ENCODE assay signal across 10 cellular contexts in the genomic region with DNA sequence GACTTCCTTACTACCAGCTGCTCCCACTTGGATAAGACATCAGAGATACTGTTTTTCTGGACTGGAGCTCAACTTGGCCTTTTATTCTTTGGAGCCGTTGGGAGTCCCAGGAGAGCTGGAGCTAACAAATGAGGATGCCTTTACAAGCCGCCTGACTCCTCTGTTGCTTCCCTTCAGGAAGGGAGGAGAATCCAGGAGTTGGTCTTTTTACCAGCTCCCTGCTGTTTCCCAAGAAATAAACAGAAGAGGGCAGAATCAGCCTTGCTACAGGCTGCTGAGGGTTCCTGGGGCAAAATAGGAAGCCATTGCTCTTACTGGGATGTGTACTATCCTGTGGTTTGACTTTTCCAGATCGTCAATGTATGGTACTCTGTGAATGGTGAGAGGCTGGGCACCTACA. TPM values are rescaled to one million over a fixed set of nuclear protein-coding genes. Genes with fewer than 3 reads are reported as not detected.
A peak's percentile ranks its signal among the peaks of the same experiment; 100 is the strongest.
DNase-seq lines count a peak whose midpoint lies in the region; ATAC-seq, FAIRE-seq and TF ChIP-seq lines count a peak whose summit lies in the region.
"Had no signal": no experiment of that assay in that cellular context is flagged by ENCODE, and none has a peak within 500 bp of the region (broad histone marks: within the 10 kb centered on the region; RNA-seq: fewer than 3 reads in every experiment).

No MANE protein-coding gene starts in this region.

- TF ChIP-seq POLR2A in heart left ventricle (IDR thresholded peaks at IDR 0.05) (no peak), HepG2 (IDR thresholded peaks at IDR 0.05; ENCODE audit: insufficient read depth in 1 of 2, low read depth in 2 of 2, low read length in 2 of 2) (no peak)

- peaks cover 67% of the 10 kb centered on the region for H3K36me3 Mint-ChIP-seq in activated T-helper 17 cell treated with anti-CD3 and anti-CD28 coated beads, Interleukin-2, amount 50 U/mL, for 72 hours (ENCODE audit: low read depth)
- peaks cover 23% of the 10 kb centered on the region for H3K36me3 Mint-ChIP-seq in type B pancreatic cell

- peak overlapping the region; percentile 91; the same call in 1 of the 2 replicates for H3K9ac ChIP-seq in HepG2 (ENCODE audit: insufficient read depth, low read depth, low read length)

- no peak for TF ChIP-seq RAD21 in HepG2 (CRISPR knock-in tag; IDR thresholded peaks at IDR 0.05)

- H3K4me3 ChIP-seq in heart left ventricle (peak overlapping the region in 7 of 12 donors; percentile 74 to 95 (median 85)), HepG2 (replicated peaks in 1 of 3; ENCODE audit: insufficient read depth in 1 of 3, low read depth in 2 of 3, low read length in 3 of 3) (0 out of 6 replicates have a peak overlapping the region, but pooled peaks of 1 of the 3 experiments have one; percentile 89)

- H4K20me1 ChIP-seq in HepG2 (ENCODE audit: insufficient read depth, low read length): no peaks in the 10 kb centered on the region; the same call in 1 of the 2 replicates

- 31 to 59% (median 43%) methylated on average over 3 of the region's 3 CpGs for WGBS in heart left ventricle, 4 donors
- WGBS in HepG2 (ENCODE audit: low lambda C conversion rate): 85% methylated on average over 3 of the region's 3 CpGs

- peak overlapping the region; percentile 97 for H3K27ac Mint-ChIP-seq in activated T-helper 17 cell treated with anti-CD3 and anti-CD28 coated beads, Interleukin-2, amount 50 U/mL, for 72 hours
- peak overlapping the region; percentile 75 for H3K27ac Mint-ChIP-seq in type B pancreatic cell

- H3K4me1 ChIP-seq in heart left ventricle (peaks cover 13 to 29% (median 25%) of the 10 kb centered on the region in 12 donors), HepG2 (ENCODE audit: insufficient read depth, low read length) (peaks cover 29% of the 10 kb centered on the region)

- peaks cover 23% of the 10 kb centered on the region for H3K4me1 Mint-ChIP-seq in activated T-helper 17 cell treated with anti-CD3 and anti-CD28 coated beads, Interleukin-2, amount 50 U/mL, for 72 hours
- H3K4me1 Mint-ChIP-seq in type B pancreatic cell (ENCODE audit: unreplicated experiment): peaks cover 18% of the 10 kb centered on the region

- no peaks in the 10 kb centered on the region for H3K9me3 Mint-ChIP-seq in activated T-helper 17 cell treated with anti-CD3 and anti-CD28 coated beads, Interleukin-2, amount 50 U/mL, for 72 hours
- H3K9me3 Mint-ChIP-seq in type B pancreatic cell: no peaks in the 10 kb centered on the region

- BruUV-seq in HepG2 (replicated peaks; lab: Mats Ljungman, UMichigan): no TSS peak

- DNase-seq in heart left ventricle (no peak), Right ventricle myocardium inferior (ENCODE audit: missing footprints) (no peak), HepG2 (ENCODE audit: low spot score) (no peak), type B pancreatic cell (ENCODE audit: extremely low spot score, unreplicated experiment) (no peak), SIG-M5 treated with dmso at 0.1 percent for 504 hours (lab: John Stamatoyannopoulos, UW; ENCODE audit: unreplicated experiment) (no peak), 8988T (no peak), NCI-H446 (lab: John Stamatoyannopoulos, UW) (no peak)
- DNase-seq: DMS153, NCI-H774 had no signal

- H3K27ac ChIP-seq in heart left ventricle (peak overlapping the region in 9 of 12 donors; percentile 9 to 97 (median 85)), HepG2 (ENCODE audit: extremely low read length, insufficient read depth, low read length) (peak overlapping the region; percentile 24)

- H3K4me2 ChIP-seq in HepG2 (ENCODE audit: low read depth, low read length): peak overlapping the region; percentile 91

- CTCF ChIA-PET in HepG2 (lab: Yijun Ruan, JAX; ENCODE audit: low intra/inter-chr PET ratio, low total read pairs): no interaction called here

- TF ChIP-seq EP300 in HepG2 (IDR thresholded peaks at IDR 0.05; ENCODE audit: low read depth in 2 of 2, low read length in 2 of 2): no peak
- TF ChIP-seq EP300 in HepG2 (CRISPR knock-in tag; IDR thresholded peaks at IDR 0.05; ENCODE audit: borderline replicate concordance): no peak

- H2AFZ ChIP-seq in HepG2 (ENCODE audit: low read length): no peak overlapping the region

- H3K79me2 ChIP-seq in HepG2 (ENCODE audit: insufficient read depth, low read length): peaks cover 29% of the 10 kb centered on the region

- no peak for FAIRE-seq in HepG2 (lab: Jason Lieb, UNC)

- intact Hi-C loops in heart left ventricle (cut with DNase I) (loop anchor here in 5 of 10 donors (5.0 to 10.0 kb wide), 4 partner anchors 69 to 171 kb away; a partner anchor contains a TSS), Right ventricle myocardium inferior (cut with DNase I) (no loop called here), HepG2 (cut with micrococcal nuclease; ENCODE audit: unreplicated experiment) (no loop called here)

- H3K4me3 Mint-ChIP-seq in activated T-helper 17 cell treated with anti-CD3 and anti-CD28 coated beads, Interleukin-2, amount 50 U/mL, for 72 hours: peak overlapping the region; percentile 92
- peak overlapping the region; percentile 98 for H3K4me3 Mint-ChIP-seq in type B pancreatic cell

- H3K9me3 ChIP-seq in heart left ventricle (no peaks in the 10 kb centered on the region), HepG2 (ENCODE audit: low read length) (no peaks in the 10 kb centered on the region)

- in situ Hi-C loops in HepG2 (cut with HindIII; ENCODE audit: extremely low pct_ligation_motif_present, low pct_unique_long_range_greater_than_20kb): no loop called here

- H3K27me3 Mint-ChIP-seq in activated T-helper 17 cell treated with anti-CD3 and anti-CD28 coated beads, Interleukin-2, amount 50 U/mL, for 72 hours: no peaks in the 10 kb centered on the region
- H3K27me3 Mint-ChIP-seq in type B pancreatic cell: no peaks in the 10 kb centered on the region

- ATAC-seq in heart left ventricle: peak in 1 of 4 donors; percentile 57
- no peak for ATAC-seq in Right ventricle myocardium inferior
- no peak for ATAC-seq in activated T-helper 17 cell treated with anti-CD3 and anti-CD28 coated beads, Interleukin-2, amount 50 U/mL, for 72 hours (replicated peaks)
- no peak for ATAC-seq in HepG2

- H3K36me3 ChIP-seq in heart left ventricle: peaks cover 0 to 73% (median 55%) of the 10 kb centered on the region in 9 donors
- peaks cover 18 to 33% of the 10 kb centered on the region in 2 experiments for H3K36me3 ChIP-seq in HepG2 (replicated peaks in 1 of 2; ENCODE audit: control insufficient read depth in 1 of 2, insufficient read depth in 2 of 2, low read length in 2 of 2)

- POLR2A ChIA-PET in HepG2 (lab: Yijun Ruan, JAX): interaction anchor here (0.9 to 1.4 kb wide), 2 partner anchors 27 to 99 kb away, joined by 4 to 7 read pairs; no protein-coding TSS in a partner anchor

- TF ChIP-seq CTCF in heart left ventricle (IDR thresholded peaks at IDR 0.05): peak in 4 of 12 donors; percentile 9 to 26 (median 18)
- peak; percentile 45; the same call in 1 of the 2 replicates for TF ChIP-seq CTCF in HepG2 (CRISPR knock-in tag; IDR thresholded peaks at IDR 0.05)
- TF ChIP-seq CTCF in type B pancreatic cell (conservative IDR thresholded peaks at IDR 0.05): no peak

- H3K27me3 ChIP-seq in heart left ventricle: no peaks in the 10 kb centered on the region
- no peaks in the 10 kb centered on the region; a peak in 2 of 5 replicates for H3K27me3 ChIP-seq in HepG2 (ENCODE audit: control insufficient read depth in 1 of 2, insufficient read depth in 2 of 2, low read length in 2 of 2)

RNA-seq across cellular contexts. Expression of a gene that starts 1.5 kb away (rescaled TPM):
- total RNA-seq in heart left ventricle: 100 to 1,000 TPM in 7 of 9 donors, 10 to 100 TPM in 2; 94.8 to 191 (median 119) TPM
- polyA plus RNA-seq in heart left ventricle: 100 to 1,000 TPM; 140 to 388 TPM
- total RNA-seq in Right ventricle myocardium inferior: 108 TPM
- 100 to 1,000 TPM; 203 to 303 TPM for total RNA-seq in activated T-helper 17 cell treated with anti-CD3 and anti-CD28 coated beads, Interleukin-2, amount 50 U/mL, for 72 hours
- total RNA-seq in HepG2 (2016; rRNA removed; fragmentation: Illumina TruSeq; extraction: Trizol): 223 and 286 TPM in 2 replicates
- total RNA-seq in HepG2 (2016; cell fraction: cytosol; rRNA removed; fragmentation: Illumina TruSeq; extraction: Trizol; ENCODE audit: low read depth): 67.0 and 70.3 TPM in 2 replicates
- 235 and 275 TPM in 2 replicates for total RNA-seq in HepG2 (2016; cell fraction: insoluble cytoplasmic fraction; rRNA removed; fragmentation: Illumina TruSeq; extraction: Trizol)
- 130 and 131 TPM in 2 replicates for total RNA-seq in HepG2 (2016; cell fraction: membrane; rRNA removed; fragmentation: Illumina TruSeq; extraction: Trizol)
- 55.1 and 64.8 TPM in 2 replicates for total RNA-seq in HepG2 (2016; cell fraction: nucleus; rRNA removed; fragmentation: Illumina TruSeq; extraction: Trizol)
- 210 and 218 TPM in 2 replicates for polyA plus RNA-seq in HepG2 (2011; rRNA removed)
- polyA plus RNA-seq in HepG2 (2011; cell fraction: cytosol; rRNA removed): 334 and 368 TPM in 2 replicates
- polyA plus RNA-seq in HepG2 (2011; cell fraction: nucleus; rRNA removed): 51.9 and 67.9 TPM in 2 replicates
- 173 and 177 TPM in 2 replicates for polyA plus RNA-seq in HepG2 (2012)
- polyA plus RNA-seq in HepG2 (2016; cell fraction: cytosol; fragmentation: Illumina TruSeq; extraction: Trizol; ENCODE audit: low read depth): 77.8 and 80.3 TPM in 2 replicates
- 282 and 311 TPM in 2 replicates for polyA plus RNA-seq in HepG2 (2016; cell fraction: insoluble cytoplasmic fraction; fragmentation: Illumina TruSeq; extraction: Trizol; ENCODE audit: low read depth)
- polyA plus RNA-seq in HepG2 (2016; cell fraction: membrane; fragmentation: Illumina TruSeq; extraction: Trizol; ENCODE audit: low read depth): 120 and 124 TPM in 2 replicates
- 90.6 and 90.7 TPM in 2 replicates for polyA plus RNA-seq in HepG2 (2016; cell fraction: nucleus; fragmentation: Illumina TruSeq; extraction: Trizol; ENCODE audit: insufficient read depth, low read depth)
- 326 and 552 TPM in 2 replicates for polyA minus RNA-seq in HepG2 (2011; rRNA and poly(A)+ RNA removed; ENCODE audit: low replicate concordance)
- 107 and 121 TPM in 2 replicates for polyA minus RNA-seq in HepG2 (2011; cell fraction: cytosol; rRNA and poly(A)+ RNA removed)
- 37.5 and 37.7 TPM in 2 replicates for polyA minus RNA-seq in HepG2 (2011; cell fraction: nucleus; rRNA and poly(A)+ RNA removed)
- 162 and 179 TPM in 2 replicates for total RNA-seq in type B pancreatic cell (ENCODE audit: low replicate concordance)

RNA-seq across cellular contexts. Expression of a gene that starts 1.5 kb away (rescaled TPM):
- total RNA-seq in heart left ventricle (10 to 100 TPM in 6 of 9 donors, 1 to 10 TPM in 3; 8.8 to 19.8 (median 10.8) TPM), Right ventricle myocardium inferior (8.8 TPM), HepG2 (2016; rRNA removed; fragmentation: Illumina TruSeq; extraction: Trizol) (4.2 and 9.0 TPM in 2 replicates), type B pancreatic cell (ENCODE audit: low replicate concordance) (33.9 and 35.4 TPM in 2 replicates)
- polyA plus RNA-seq in heart left ventricle (10 to 100 TPM in 1 of 2 donors, 1 to 10 TPM in 1; 7.7 to 19.4 TPM), HepG2 (2011; rRNA removed) (6.1 and 6.8 TPM in 2 replicates)
- 10 to 100 TPM; 11.4 to 12.9 TPM for total RNA-seq in activated T-helper 17 cell treated with anti-CD3 and anti-CD28 coated beads, Interleukin-2, amount 50 U/mL, for 72 hours
- 5.8 and 6.9 TPM in 2 replicates for total RNA-seq in HepG2 (2016; cell fraction: cytosol; rRNA removed; fragmentation: Illumina TruSeq; extraction: Trizol; ENCODE audit: low read depth)
- total RNA-seq in HepG2 (2016; cell fraction: insoluble cytoplasmic fraction; rRNA removed; fragmentation: Illumina TruSeq; extraction: Trizol): 3.5 and 8.7 TPM in 2 replicates
- 5.1 and 5.2 TPM in 2 replicates for total RNA-seq in HepG2 (2016; cell fraction: membrane; rRNA removed; fragmentation: Illumina TruSeq; extraction: Trizol)
- 11.7 and 11.9 TPM in 2 replicates for total RNA-seq in HepG2 (2016; cell fraction: nucleus; rRNA removed; fragmentation: Illumina TruSeq; extraction: Trizol)
- polyA plus RNA-seq in HepG2 (2011; cell fraction: cytosol; rRNA removed): 3.9 and 4.6 TPM in 2 replicates
- polyA plus RNA-seq in HepG2 (2011; cell fraction: nucleus; rRNA removed): 23.3 and 24.8 TPM in 2 replicates
- polyA plus RNA-seq in HepG2 (2012): 4.1 and 4.7 TPM in 2 replicates
- 3.2 TPM in 2 replicates for polyA plus RNA-seq in HepG2 (2016; cell fraction: cytosol; fragmentation: Illumina TruSeq; extraction: Trizol; ENCODE audit: low read depth)
- 3.8 and 4.7 TPM in 2 replicates for polyA plus RNA-seq in HepG2 (2016; cell fraction: insoluble cytoplasmic fraction; fragmentation: Illumina TruSeq; extraction: Trizol; ENCODE audit: low read depth)
- 2.9 and 3.0 TPM in 2 replicates for polyA plus RNA-seq in HepG2 (2016; cell fraction: membrane; fragmentation: Illumina TruSeq; extraction: Trizol; ENCODE audit: low read depth)
- 14.3 and 14.8 TPM in 2 replicates for polyA plus RNA-seq in HepG2 (2016; cell fraction: nucleus; fragmentation: Illumina TruSeq; extraction: Trizol; ENCODE audit: insufficient read depth, low read depth)
- 21.3 and 41.3 TPM in 2 replicates for polyA minus RNA-seq in HepG2 (2011; rRNA and poly(A)+ RNA removed; ENCODE audit: low replicate concordance)
- 1.7 and 3.0 TPM in 2 replicates for polyA minus RNA-seq in HepG2 (2011; cell fraction: cytosol; rRNA and poly(A)+ RNA removed)
- 24.1 and 26.1 TPM in 2 replicates for polyA minus RNA-seq in HepG2 (2011; cell fraction: nucleus; rRNA and poly(A)+ RNA removed)

RNA-seq across cellular contexts. Expression of a gene that starts 14.8 kb away (rescaled TPM):
- not detected for total RNA-seq in heart left ventricle
- not detected for polyA plus RNA-seq in heart left ventricle
- not detected for total RNA-seq in Right ventricle myocardium inferior
- total RNA-seq in activated T-helper 17 cell treated with anti-CD3 and anti-CD28 coated beads, Interleukin-2, amount 50 U/mL, for 72 hours: under 1 TPM; 0.28 to 0.37 TPM
- not detected in 2 replicates for total RNA-seq in HepG2 (2016; rRNA removed; fragmentation: Illumina TruSeq; extraction: Trizol)
- not detected in 2 replicates for total RNA-seq in HepG2 (2016; cell fraction: cytosol; rRNA removed; fragmentation: Illumina TruSeq; extraction: Trizol; ENCODE audit: low read depth)
- total RNA-seq in HepG2 (2016; cell fraction: insoluble cytoplasmic fraction; rRNA removed; fragmentation: Illumina TruSeq; extraction: Trizol): not detected in 2 replicates
- total RNA-seq in HepG2 (2016; cell fraction: membrane; rRNA removed; fragmentation: Illumina TruSeq; extraction: Trizol): not detected in 2 replicates
- total RNA-seq in HepG2 (2016; cell fraction: nucleus; rRNA removed; fragmentation: Illumina TruSeq; extraction: Trizol): not detected in 2 replicates
- not detected in 2 replicates for polyA plus RNA-seq in HepG2 (2011; rRNA removed)
- not detected in 2 replicates for polyA plus RNA-seq in HepG2 (2011; cell fraction: cytosol; rRNA removed)
- polyA plus RNA-seq in HepG2 (2011; cell fraction: nucleus; rRNA removed): not detected in 2 replicates
- 0.09 and 0.12 TPM in 2 replicates for polyA plus RNA-seq in HepG2 (2012)
- polyA plus RNA-seq in HepG2 (2016; cell fraction: cytosol; fragmentation: Illumina TruSeq; extraction: Trizol; ENCODE audit: low read depth): not detected in 2 replicates
- polyA plus RNA-seq in HepG2 (2016; cell fraction: insoluble cytoplasmic fraction; fragmentation: Illumina TruSeq; extraction: Trizol; ENCODE audit: low read depth): not detected in 2 replicates
- polyA plus RNA-seq in HepG2 (2016; cell fraction: membrane; fragmentation: Illumina TruSeq; extraction: Trizol; ENCODE audit: low read depth): not detected in 2 replicates
- not detected in 2 replicates for polyA plus RNA-seq in HepG2 (2016; cell fraction: nucleus; fragmentation: Illumina TruSeq; extraction: Trizol; ENCODE audit: insufficient read depth, low read depth)
- 0.12 TPM in 1 of 2 replicates, not detected in the other for polyA minus RNA-seq in HepG2 (2011; rRNA and poly(A)+ RNA removed; ENCODE audit: low replicate concordance)
- polyA minus RNA-seq in HepG2 (2011; cell fraction: cytosol; rRNA and poly(A)+ RNA removed): not detected in 2 replicates
- polyA minus RNA-seq in HepG2 (2011; cell fraction: nucleus; rRNA and poly(A)+ RNA removed): not detected in 2 replicates
- total RNA-seq in type B pancreatic cell (ENCODE audit: low replicate concordance): not detected in 2 replicates

RNA-seq across cellular contexts. Expression of a gene that starts 18.2 kb away (rescaled TPM):
- total RNA-seq in heart left ventricle (1 to 10 TPM in 2 of 9 donors, under 1 TPM in 7; 0.56 to 1.9 (median 0.74) TPM), Right ventricle myocardium inferior (0.81 TPM), HepG2 (2016; rRNA removed; fragmentation: Illumina TruSeq; extraction: Trizol) (2.3 and 3.0 TPM in 2 replicates), type B pancreatic cell (ENCODE audit: low replicate concordance) (4.3 and 4.7 TPM in 2 replicates)
- polyA plus RNA-seq in heart left ventricle (under 1 TPM; 0.83 to 0.95 TPM), HepG2 (2011; rRNA removed) (1.5 and 1.7 TPM in 2 replicates)
- 1 to 10 TPM; 3.4 to 5.5 TPM for total RNA-seq in activated T-helper 17 cell treated with anti-CD3 and anti-CD28 coated beads, Interleukin-2, amount 50 U/mL, for 72 hours
- 0.62 and 0.71 TPM in 2 replicates for total RNA-seq in HepG2 (2016; cell fraction: cytosol; rRNA removed; fragmentation: Illumina TruSeq; extraction: Trizol; ENCODE audit: low read depth)
- 3.2 TPM in 2 replicates for total RNA-seq in HepG2 (2016; cell fraction: insoluble cytoplasmic fraction; rRNA removed; fragmentation: Illumina TruSeq; extraction: Trizol)
- total RNA-seq in HepG2 (2016; cell fraction: membrane; rRNA removed; fragmentation: Illumina TruSeq; extraction: Trizol): 1.4 and 1.7 TPM in 2 replicates
- total RNA-seq in HepG2 (2016; cell fraction: nucleus; rRNA removed; fragmentation: Illumina TruSeq; extraction: Trizol): 2.2 and 3.1 TPM in 2 replicates
- polyA plus RNA-seq in HepG2 (2011; cell fraction: cytosol; rRNA removed): 1.4 and 1.5 TPM in 2 replicates
- 1.5 and 2.0 TPM in 2 replicates for polyA plus RNA-seq in HepG2 (2011; cell fraction: nucleus; rRNA removed)
- polyA plus RNA-seq in HepG2 (2012): 0.89 and 1.6 TPM in 2 replicates
- polyA plus RNA-seq in HepG2 (2016; cell fraction: cytosol; fragmentation: Illumina TruSeq; extraction: Trizol; ENCODE audit: low read depth): 0.54 and 0.60 TPM in 2 replicates
- polyA plus RNA-seq in HepG2 (2016; cell fraction: insoluble cytoplasmic fraction; fragmentation: Illumina TruSeq; extraction: Trizol; ENCODE audit: low read depth): 3.2 TPM in 2 replicates
- 0.99 and 1.1 TPM in 2 replicates for polyA plus RNA-seq in HepG2 (2016; cell fraction: membrane; fragmentation: Illumina TruSeq; extraction: Trizol; ENCODE audit: low read depth)
- 5.3 and 6.6 TPM in 2 replicates for polyA plus RNA-seq in HepG2 (2016; cell fraction: nucleus; fragmentation: Illumina TruSeq; extraction: Trizol; ENCODE audit: insufficient read depth, low read depth)
- polyA minus RNA-seq in HepG2 (2011; rRNA and poly(A)+ RNA removed; ENCODE audit: low replicate concordance): 1.5 and 5.0 TPM in 2 replicates
- polyA minus RNA-seq in HepG2 (2011; cell fraction: cytosol; rRNA and poly(A)+ RNA removed): 0.53 and 0.69 TPM in 2 replicates
- polyA minus RNA-seq in HepG2 (2011; cell fraction: nucleus; rRNA and poly(A)+ RNA removed): 1.7 and 1.9 TPM in 2 replicates

RNA-seq across cellular contexts. Expression of a gene that starts 23.3 kb away (rescaled TPM):
- total RNA-seq in heart left ventricle: 10 to 100 TPM; 12.5 to 23.7 (median 16.5) TPM
- polyA plus RNA-seq in heart left ventricle: 10 to 100 TPM; 19.0 to 40.2 TPM
- 25.8 TPM for total RNA-seq in Right ventricle myocardium inferior
- 10 to 100 TPM in 1 of 2 donors, 1 to 10 TPM in 1; 7.0 to 14.3 TPM for total RNA-seq in activated T-helper 17 cell treated with anti-CD3 and anti-CD28 coated beads, Interleukin-2, amount 50 U/mL, for 72 hours
- total RNA-seq in HepG2 (2016; rRNA removed; fragmentation: Illumina TruSeq; extraction: Trizol): 2.8 and 3.5 TPM in 2 replicates
- total RNA-seq in HepG2 (2016; cell fraction: cytosol; rRNA removed; fragmentation: Illumina TruSeq; extraction: Trizol; ENCODE audit: low read depth): 0.53 and 1.1 TPM in 2 replicates
- total RNA-seq in HepG2 (2016; cell fraction: insoluble cytoplasmic fraction; rRNA removed; fragmentation: Illumina TruSeq; extraction: Trizol): 3.1 and 3.8 TPM in 2 replicates
- total RNA-seq in HepG2 (2016; cell fraction: membrane; rRNA removed; fragmentation: Illumina TruSeq; extraction: Trizol): 1.3 and 1.9 TPM in 2 replicates
- 0.75 and 0.81 TPM in 2 replicates for total RNA-seq in HepG2 (2016; cell fraction: nucleus; rRNA removed; fragmentation: Illumina TruSeq; extraction: Trizol)
- polyA plus RNA-seq in HepG2 (2011; rRNA removed): 2.6 TPM in 2 replicates
- 1.9 and 2.6 TPM in 2 replicates for polyA plus RNA-seq in HepG2 (2011; cell fraction: cytosol; rRNA removed)
- polyA plus RNA-seq in HepG2 (2011; cell fraction: nucleus; rRNA removed): 4.6 and 5.6 TPM in 2 replicates
- polyA plus RNA-seq in HepG2 (2012): 3.4 and 4.3 TPM in 2 replicates
- polyA plus RNA-seq in HepG2 (2016; cell fraction: cytosol; fragmentation: Illumina TruSeq; extraction: Trizol; ENCODE audit: low read depth): 0.87 and 1.5 TPM in 2 replicates
- 1.5 and 1.7 TPM in 2 replicates for polyA plus RNA-seq in HepG2 (2016; cell fraction: insoluble cytoplasmic fraction; fragmentation: Illumina TruSeq; extraction: Trizol; ENCODE audit: low read depth)
- polyA plus RNA-seq in HepG2 (2016; cell fraction: membrane; fragmentation: Illumina TruSeq; extraction: Trizol; ENCODE audit: low read depth): 0.65 and 0.95 TPM in 2 replicates
- polyA plus RNA-seq in HepG2 (2016; cell fraction: nucleus; fragmentation: Illumina TruSeq; extraction: Trizol; ENCODE audit: insufficient read depth, low read depth): 1.8 and 2.3 TPM in 2 replicates
- 0.26 and 2.1 TPM in 2 replicates for polyA minus RNA-seq in HepG2 (2011; rRNA and poly(A)+ RNA removed; ENCODE audit: low replicate concordance)
- 0.89 and 1.9 TPM in 2 replicates for polyA minus RNA-seq in HepG2 (2011; cell fraction: cytosol; rRNA and poly(A)+ RNA removed)
- polyA minus RNA-seq in HepG2 (2011; cell fraction: nucleus; rRNA and poly(A)+ RNA removed): 0.75 and 1.0 TPM in 2 replicates
- total RNA-seq in type B pancreatic cell (ENCODE audit: low replicate concordance): 15.8 and 19.6 TPM in 2 replicates
